ENCODE assay signal across 16 cellular contexts in the genomic region with DNA sequence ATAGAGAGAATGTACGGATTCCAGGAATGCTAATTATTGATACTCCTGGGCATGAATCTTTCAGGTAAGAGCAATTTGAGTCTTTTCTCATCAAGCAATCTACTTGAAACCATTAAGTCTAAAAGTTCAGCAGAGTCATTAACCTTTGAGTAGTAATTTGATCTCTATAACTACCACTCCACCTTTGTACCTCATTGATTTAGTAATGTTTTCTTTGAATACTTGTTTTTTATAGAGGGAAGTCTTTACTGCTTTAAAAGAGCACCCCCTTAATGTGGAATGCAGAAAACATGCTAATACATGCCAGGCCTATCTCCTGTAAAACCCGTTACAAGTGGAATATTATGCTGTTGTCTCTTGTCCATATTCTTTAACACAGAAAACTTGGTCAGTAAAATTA. TPM values are rescaled to one million over a fixed set of nuclear protein-coding genes. Genes with fewer than 3 reads are reported as not detected.
A peak's percentile ranks its signal among the peaks of the same experiment; 100 is the strongest.
DNase-seq lines count a peak whose midpoint lies in the region; ATAC-seq and TF ChIP-seq lines count a peak whose summit lies in the region.
"Had no signal": no experiment of that assay in that cellular context is flagged by ENCODE, and none has a peak within 500 bp of the region (broad histone marks: within the 10 kb centered on the region; RNA-seq: fewer than 3 reads in every experiment).

No MANE protein-coding gene starts in this region.

- no peak overlapping the region for H3K4me3 ChIP-seq in PC-3 (ENCODE audit: low read length)
- H3K4me3 ChIP-seq: BLaER1 had no signal

- H3K36me3 Mint-ChIP-seq in activated naive CD8-positive, alpha-beta T cell treated with anti-CD3 and anti-CD28 coated beads, Interleukin-2, amount 50 U/mL, for 24 hours (ENCODE audit: low read depth) = peaks cover 68% of the 10 kb centered on the region
- H3K36me3 Mint-ChIP-seq in activated naive CD8-positive, alpha-beta T cell treated with anti-CD3 and anti-CD28 coated beads for 36 hours = peaks cover 38% of the 10 kb centered on the region
- peaks cover 34% of the 10 kb centered on the region for H3K36me3 Mint-ChIP-seq in progenitor cell of endocrine pancreas (ENCODE audit: insufficient read depth)
- H3K36me3 Mint-ChIP-seq in activated CD8-positive, alpha-beta T cell treated with anti-CD3 and anti-CD28 coated beads, Interleukin-2, amount 10 ng/mL, durations not matched to agents 7 days and 5 days (ENCODE audit: low read depth) = peaks cover 53% of the 10 kb centered on the region

- no TSS peak for BruUV-seq in PC-3 (replicated peaks; lab: Mats Ljungman, UMichigan)

- CTCF ChIA-PET in activated CD8-positive, alpha-beta T cell treated with anti-CD3 and anti-CD28 coated beads, Interleukin-2, amount 10 ng/mL, durations not matched to agents 7 days and 5 days (lab: Charles Lee) = interaction anchor here (0.9 to 2.0 kb wide), 2 partner anchors 9 to 44 kb away, joined by 4 to 5 read pairs; a partner anchor contains a TSS
- CTCF ChIA-PET in PC-3 (lab: Charles Lee) = no interaction called here

- H3K27ac ChIP-seq in PC-3 (ENCODE audit: low read length) = no peak overlapping the region
- H3K27ac ChIP-seq: BLaER1 had no signal

- no peaks in the 10 kb centered on the region for H3F3A ChIP-seq in PC-3 (ENCODE audit: low read length, unreplicated experiment)

- no peak for DNase-seq in activated naive CD8-positive, alpha-beta T cell treated with anti-CD3 and anti-CD28 coated beads, Interleukin-2, amount 50 U/mL, for 24 hours
- DNase-seq in activated naive CD8-positive, alpha-beta T cell treated with anti-CD3 and anti-CD28 coated beads for 36 hours = no peak
- no peak for DNase-seq in left lobe of liver (ENCODE audit: low spot score)
- DNase-seq in progenitor cell of endocrine pancreas (ENCODE audit: low spot score, unreplicated experiment) = no peak
- DNase-seq in Right ventricle myocardium inferior (ENCODE audit: missing footprints) = no peak
- DNase-seq in activated CD8-positive, alpha-beta T cell treated with anti-CD3 and anti-CD28 coated beads, Interleukin-2, amount 10 ng/mL, durations not matched to agents 7 days and 5 days = no peak
- no peak for DNase-seq in PC-3
- DNase-seq: 8988T; CD4-positive, alpha-beta memory T cell; DMS153; DMS79; GDM1; GOT3; H7 had no signal

- H3K4me2 ChIP-seq in PC-3 (ENCODE audit: low read length) = no peak overlapping the region
- H3K4me2 ChIP-seq: BLaER1 had no signal

- H3K36me3 ChIP-seq in PC-3 (ENCODE audit: low read depth, low read length) = peaks cover 66% of the 10 kb centered on the region

- H3K27me3 Mint-ChIP-seq in activated naive CD8-positive, alpha-beta T cell treated with anti-CD3 and anti-CD28 coated beads, Interleukin-2, amount 50 U/mL, for 24 hours = no peaks in the 10 kb centered on the region
- no peaks in the 10 kb centered on the region for H3K27me3 Mint-ChIP-seq in activated naive CD8-positive, alpha-beta T cell treated with anti-CD3 and anti-CD28 coated beads for 36 hours
- no peaks in the 10 kb centered on the region for H3K27me3 Mint-ChIP-seq in progenitor cell of endocrine pancreas
- no peaks in the 10 kb centered on the region for H3K27me3 Mint-ChIP-seq in activated CD8-positive, alpha-beta T cell treated with anti-CD3 and anti-CD28 coated beads, Interleukin-2, amount 10 ng/mL, durations not matched to agents 7 days and 5 days (ENCODE audit: low read depth)
- H3K27me3 Mint-ChIP-seq: CD4-positive, alpha-beta memory T cell had no signal

- H3K4me1 Mint-ChIP-seq in activated naive CD8-positive, alpha-beta T cell treated with anti-CD3 and anti-CD28 coated beads, Interleukin-2, amount 50 U/mL, for 24 hours = peaks cover 16% of the 10 kb centered on the region
- H3K4me1 Mint-ChIP-seq in activated naive CD8-positive, alpha-beta T cell treated with anti-CD3 and anti-CD28 coated beads for 36 hours = peaks cover 21% of the 10 kb centered on the region
- H3K4me1 Mint-ChIP-seq in progenitor cell of endocrine pancreas (ENCODE audit: low read depth) = peaks cover 9% of the 10 kb centered on the region
- peaks cover 7% of the 10 kb centered on the region for H3K4me1 Mint-ChIP-seq in activated CD8-positive, alpha-beta T cell treated with anti-CD3 and anti-CD28 coated beads, Interleukin-2, amount 10 ng/mL, durations not matched to agents 7 days and 5 days (ENCODE audit: low read depth)
- H3K4me1 Mint-ChIP-seq: CD14-positive monocyte had no signal

- H3K9me2 ChIP-seq in PC-3 (replicated peaks; ENCODE audit: low read length) = no peaks in the 10 kb centered on the region

- H3K4me1 ChIP-seq in PC-3 (ENCODE audit: insufficient read depth, low read length) = peaks cover 9% of the 10 kb centered on the region; the same call in 1 of the 2 replicates
- H3K4me1 ChIP-seq: BLaER1 had no signal

- peak overlapping the region; percentile 1 for H3K27ac Mint-ChIP-seq in activated naive CD8-positive, alpha-beta T cell treated with anti-CD3 and anti-CD28 coated beads, Interleukin-2, amount 50 U/mL, for 24 hours
- no peak overlapping the region for H3K27ac Mint-ChIP-seq in activated naive CD8-positive, alpha-beta T cell treated with anti-CD3 and anti-CD28 coated beads for 36 hours
- H3K27ac Mint-ChIP-seq in progenitor cell of endocrine pancreas = peak overlapping the region; percentile 54
- no peak overlapping the region for H3K27ac Mint-ChIP-seq in activated CD8-positive, alpha-beta T cell treated with anti-CD3 and anti-CD28 coated beads, Interleukin-2, amount 10 ng/mL, durations not matched to agents 7 days and 5 days
- H3K27ac Mint-ChIP-seq: CD14-positive monocyte had no signal

- H2AFZ ChIP-seq in PC-3 (ENCODE audit: low read length) = no peak overlapping the region

- H3K27me3 ChIP-seq in PC-3 (ENCODE audit: low read length) = no peaks in the 10 kb centered on the region
- H3K27me3 ChIP-seq: BLaER1 had no signal

- H4K20me1 ChIP-seq in PC-3 (ENCODE audit: low read length) = no peaks in the 10 kb centered on the region
- H4K20me1 ChIP-seq: BLaER1 had no signal

- 0 out of 2 replicates have a peak, but pooled peaks cover 3% of the 10 kb centered on the region for H3K79me2 ChIP-seq in PC-3 (ENCODE audit: low read length)

- H3K9me3 ChIP-seq in PC-3 (ENCODE audit: low read length) = no peaks in the 10 kb centered on the region

- no peak for ATAC-seq in activated naive CD8-positive, alpha-beta T cell treated with anti-CD3 and anti-CD28 coated beads, Interleukin-2, amount 50 U/mL, for 24 hours
- ATAC-seq in left lobe of liver (peak; percentile 82), Right ventricle myocardium inferior (no peak), PC-3 (no peak)
- no peak for ATAC-seq in activated CD8-positive, alpha-beta T cell treated with anti-CD3 and anti-CD28 coated beads, Interleukin-2, amount 10 ng/mL, durations not matched to agents 7 days and 5 days

- H3K9ac ChIP-seq in PC-3 (ENCODE audit: low read length) = no peak overlapping the region
- H3K9ac ChIP-seq: BLaER1 had no signal

- no peaks in the 10 kb centered on the region for H3K9me3 Mint-ChIP-seq in activated naive CD8-positive, alpha-beta T cell treated with anti-CD3 and anti-CD28 coated beads, Interleukin-2, amount 50 U/mL, for 24 hours
- H3K9me3 Mint-ChIP-seq in activated naive CD8-positive, alpha-beta T cell treated with anti-CD3 and anti-CD28 coated beads for 36 hours = no peaks in the 10 kb centered on the region
- H3K9me3 Mint-ChIP-seq in progenitor cell of endocrine pancreas (ENCODE audit: low read depth) = no peaks in the 10 kb centered on the region
- no peaks in the 10 kb centered on the region for H3K9me3 Mint-ChIP-seq in activated CD8-positive, alpha-beta T cell treated with anti-CD3 and anti-CD28 coated beads, Interleukin-2, amount 10 ng/mL, durations not matched to agents 7 days and 5 days (ENCODE audit: insufficient read depth)
- H3K9me3 Mint-ChIP-seq: CD4-positive, alpha-beta memory T cell had no signal

- intact Hi-C loops in Right ventricle myocardium inferior (cut with DNase I) (no loop called here), PC-3 (cut with micrococcal nuclease) (no loop called here)

- no peak overlapping the region for H3K4me3 Mint-ChIP-seq in activated naive CD8-positive, alpha-beta T cell treated with anti-CD3 and anti-CD28 coated beads, Interleukin-2, amount 50 U/mL, for 24 hours
- H3K4me3 Mint-ChIP-seq in activated naive CD8-positive, alpha-beta T cell treated with anti-CD3 and anti-CD28 coated beads for 36 hours = no peak overlapping the region
- no peak overlapping the region for H3K4me3 Mint-ChIP-seq in progenitor cell of endocrine pancreas (ENCODE audit: low read depth)
- H3K4me3 Mint-ChIP-seq in activated CD8-positive, alpha-beta T cell treated with anti-CD3 and anti-CD28 coated beads, Interleukin-2, amount 10 ng/mL, durations not matched to agents 7 days and 5 days = no peak overlapping the region
- H3K4me3 Mint-ChIP-seq: CD14-positive monocyte; CD4-positive, alpha-beta memory T cell had no signal

- TF ChIP-seq CTCF in progenitor cell of endocrine pancreas (IDR thresholded peaks at IDR 0.05; ENCODE audit: unreplicated experiment) (no peak), PC-3 (conservative IDR thresholded peaks at IDR 0.05; ENCODE audit: low read depth, low read length) (no peak)

- POLR2A ChIA-PET in activated CD8-positive, alpha-beta T cell treated with anti-CD3 and anti-CD28 coated beads, Interleukin-2, amount 10 ng/mL, durations not matched to agents 7 days and 5 days (lab: Charles Lee) = interaction anchor here (0.6 kb wide), 1 partner anchor 1927 kb away, joined by 5 read pairs; no protein-coding TSS in a partner anchor
- POLR2A ChIA-PET in PC-3 (lab: Charles Lee; ENCODE audit: unreplicated experiment) = no interaction called here

RNA-seq across cellular contexts. Expression of a gene that starts 45.0 kb away (rescaled TPM):
- total RNA-seq in activated naive CD8-positive, alpha-beta T cell treated with anti-CD3 and anti-CD28 coated beads for 36 hours = 10 to 100 TPM; 98.7 to 99.6 TPM
- 12.2 TPM for total RNA-seq in left lobe of liver
- 40.1 and 41.9 TPM in 2 replicates for total RNA-seq in progenitor cell of endocrine pancreas
- total RNA-seq in Right ventricle myocardium inferior = 90.8 TPM
- 10 to 100 TPM; 47.5 TPM for total RNA-seq in activated CD8-positive, alpha-beta T cell treated with anti-CD3 and anti-CD28 coated beads, Interleukin-2, amount 10 ng/mL, durations not matched to agents 7 days and 5 days
- 35.7 and 35.9 TPM in 2 replicates for total RNA-seq in PC-3 (2014; rRNA removed)

RNA-seq across cellular contexts. Expression of a gene that starts 46.0 kb away (rescaled TPM):
- total RNA-seq in activated naive CD8-positive, alpha-beta T cell treated with anti-CD3 and anti-CD28 coated beads for 36 hours = 10 to 100 TPM; 30.0 to 31.7 TPM
- total RNA-seq in left lobe of liver (8.2 TPM), progenitor cell of endocrine pancreas (28.9 and 32.7 TPM in 2 replicates), Right ventricle myocardium inferior (19.8 TPM), PC-3 (2014; rRNA removed) (40.7 and 51.5 TPM in 2 replicates)
- total RNA-seq in activated CD8-positive, alpha-beta T cell treated with anti-CD3 and anti-CD28 coated beads, Interleukin-2, amount 10 ng/mL, durations not matched to agents 7 days and 5 days = 10 to 100 TPM; 34.7 to 38.3 TPM

Comparison
In these comparisons a context has a peak if more than half of its experiments do, and no peak if none do; other contexts are left out.
1. H3K27ac Mint-ChIP-seq: peak in activated naive CD8-positive, alpha-beta T cell treated with anti-CD3 and anti-CD28 coated beads, Interleukin-2, amount 50 U/mL, for 24 hours (single experiment) and progenitor cell of endocrine pancreas (single experiment); none in activated naive CD8-positive, alpha-beta T cell treated with anti-CD3 and anti-CD28 coated beads for 36 hours (single experiment) and activated CD8-positive, alpha-beta T cell treated with anti-CD3 and anti-CD28 coated beads, Interleukin-2, amount 10 ng/mL, durations not matched to agents 7 days and 5 days (single experiment).